ENCODE assay signal across 1 cellular context in the genomic region with DNA sequence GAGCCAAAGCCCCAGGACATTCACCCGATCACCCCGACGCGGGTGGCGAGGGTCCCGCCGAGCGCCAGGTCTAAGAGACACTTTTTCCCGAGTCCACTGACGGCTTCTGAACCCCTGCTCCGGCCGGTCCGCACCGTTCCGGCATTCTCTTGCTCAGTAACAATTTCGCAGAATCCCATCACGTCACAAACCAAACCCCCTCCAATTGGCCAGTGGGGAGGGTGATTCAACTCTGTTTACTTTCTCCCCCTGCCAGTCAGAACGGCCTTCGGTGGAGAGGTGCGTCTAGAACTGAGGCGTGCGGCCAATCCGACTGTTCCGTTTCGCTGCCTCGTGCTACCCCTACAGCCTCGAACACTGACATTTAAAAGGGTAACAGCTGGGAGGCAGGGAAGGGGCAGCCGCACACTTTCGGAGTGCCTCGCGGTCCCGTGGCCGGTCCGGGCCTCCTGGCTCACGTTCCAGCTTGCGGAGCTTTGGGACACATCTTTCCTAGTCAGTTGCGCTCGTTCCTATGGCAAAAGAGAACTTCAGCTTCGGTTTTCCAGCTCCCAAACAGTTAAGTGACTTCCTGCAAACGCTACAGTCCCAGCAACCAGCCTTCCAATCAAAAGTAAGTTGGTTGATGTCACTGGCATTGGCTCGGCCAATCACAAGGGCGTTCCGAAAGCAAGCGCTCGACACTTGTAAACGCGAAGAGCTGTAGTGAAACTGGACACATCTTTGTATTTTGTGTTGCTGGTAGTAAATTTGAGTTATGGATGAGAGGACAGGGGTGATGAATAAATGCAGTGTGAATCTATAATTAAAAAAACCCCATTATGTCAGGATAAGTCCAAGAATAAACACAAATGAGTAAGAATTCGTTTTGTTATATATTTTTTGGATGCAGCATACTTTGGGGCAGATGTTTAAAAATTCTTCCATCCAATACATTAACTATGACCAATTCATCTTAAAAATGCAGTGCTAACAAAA.
TF ChIP-seq lines count a peak whose summit lies in the region.

Gene KLF9, minus strand, starts transcription at position 860 of the 978 bp plus-strand sequence. CDS start 1,294 bp downstream, outside the sequence.

TF ChIP-seq in HepG2, 621 proteins besides CTCF, POLR2A, EP300 and RAD21 (continued from another document):
- TF ChIP-seq, protein P1, sequence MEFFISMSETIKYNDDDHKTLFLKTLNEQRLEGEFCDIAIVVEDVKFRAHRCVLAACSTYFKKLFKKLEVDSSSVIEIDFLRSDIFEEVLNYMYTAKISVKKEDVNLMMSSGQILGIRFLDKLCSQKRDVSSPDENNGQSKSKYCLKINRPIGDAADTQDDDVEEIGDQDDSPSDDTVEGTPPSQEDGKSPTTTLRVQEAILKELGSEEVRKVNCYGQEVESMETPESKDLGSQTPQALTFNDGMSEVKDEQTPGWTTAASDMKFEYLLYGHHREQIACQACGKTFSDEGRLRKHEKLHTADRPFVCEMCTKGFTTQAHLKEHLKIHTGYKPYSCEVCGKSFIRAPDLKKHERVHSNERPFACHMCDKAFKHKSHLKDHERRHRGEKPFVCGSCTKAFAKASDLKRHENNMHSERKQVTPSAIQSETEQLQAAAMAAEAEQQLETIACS (CRISPR knock-in tag; IDR thresholded peaks at IDR 0.05): no peak
- no peak for TF ChIP-seq BRD4 (CRISPR knock-in tag; IDR thresholded peaks at IDR 0.05)
- TF ChIP-seq, protein P2, sequence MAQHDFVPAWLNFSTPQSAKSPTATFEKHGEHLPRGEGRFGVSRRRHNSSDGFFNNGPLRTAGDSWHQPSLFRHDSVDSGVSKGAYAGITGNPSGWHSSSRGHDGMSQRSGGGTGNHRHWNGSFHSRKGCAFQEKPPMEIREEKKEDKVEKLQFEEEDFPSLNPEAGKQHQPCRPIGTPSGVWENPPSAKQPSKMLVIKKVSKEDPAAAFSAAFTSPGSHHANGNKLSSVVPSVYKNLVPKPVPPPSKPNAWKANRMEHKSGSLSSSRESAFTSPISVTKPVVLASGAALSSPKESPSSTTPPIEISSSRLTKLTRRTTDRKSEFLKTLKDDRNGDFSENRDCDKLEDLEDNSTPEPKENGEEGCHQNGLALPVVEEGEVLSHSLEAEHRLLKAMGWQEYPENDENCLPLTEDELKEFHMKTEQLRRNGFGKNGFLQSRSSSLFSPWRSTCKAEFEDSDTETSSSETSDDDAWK (CRISPR knock-in tag; IDR thresholded peaks at IDR 0.05): no peak
- no peak for TF ChIP-seq ZBTB7B (CRISPR knock-in tag; IDR thresholded peaks at IDR 0.05)
- TF ChIP-seq, protein P3, sequence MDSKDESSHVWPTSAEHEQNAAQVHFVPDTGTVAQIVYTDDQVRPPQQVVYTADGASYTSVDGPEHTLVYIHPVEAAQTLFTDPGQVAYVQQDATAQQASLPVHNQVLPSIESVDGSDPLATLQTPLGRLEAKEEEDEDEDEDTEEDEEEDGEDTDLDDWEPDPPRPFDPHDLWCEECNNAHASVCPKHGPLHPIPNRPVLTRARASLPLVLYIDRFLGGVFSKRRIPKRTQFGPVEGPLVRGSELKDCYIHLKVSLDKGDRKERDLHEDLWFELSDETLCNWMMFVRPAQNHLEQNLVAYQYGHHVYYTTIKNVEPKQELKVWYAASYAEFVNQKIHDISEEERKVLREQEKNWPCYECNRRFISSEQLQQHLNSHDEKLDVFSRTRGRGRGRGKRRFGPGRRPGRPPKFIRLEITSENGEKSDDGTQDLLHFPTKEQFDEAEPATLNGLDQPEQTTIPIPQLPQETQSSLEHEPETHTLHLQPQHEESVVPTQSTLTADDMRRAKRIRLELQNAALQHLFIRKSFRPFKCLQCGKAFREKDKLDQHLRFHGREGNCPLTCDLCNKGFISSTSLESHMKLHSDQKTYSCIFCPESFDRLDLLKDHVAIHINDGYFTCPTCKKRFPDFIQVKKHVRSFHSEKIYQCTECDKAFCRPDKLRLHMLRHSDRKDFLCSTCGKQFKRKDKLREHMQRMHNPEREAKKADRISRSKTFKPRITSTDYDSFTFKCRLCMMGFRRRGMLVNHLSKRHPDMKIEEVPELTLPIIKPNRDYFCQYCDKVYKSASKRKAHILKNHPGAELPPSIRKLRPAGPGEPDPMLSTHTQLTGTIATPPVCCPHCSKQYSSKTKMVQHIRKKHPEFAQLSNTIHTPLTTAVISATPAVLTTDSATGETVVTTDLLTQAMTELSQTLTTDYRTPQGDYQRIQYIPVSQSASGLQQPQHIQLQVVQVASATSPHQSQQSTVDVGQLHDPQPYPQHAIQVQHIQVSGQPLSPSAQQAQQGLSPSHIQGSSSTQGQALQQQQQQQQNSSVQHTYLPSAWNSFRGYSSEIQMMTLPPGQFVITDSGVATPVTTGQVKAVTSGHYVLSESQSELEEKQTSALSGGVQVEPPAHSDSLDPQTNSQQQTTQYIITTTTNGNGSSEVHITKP (CRISPR knock-in tag; IDR thresholded peaks at IDR 0.05; ENCODE audit: low read depth): peak; percentile 77
- TF ChIP-seq PPARG (CRISPR knock-in tag; conservative IDR thresholded peaks at IDR 0.05): peak; percentile 32; the same call in 1 of the 2 replicates
- TF ChIP-seq SOX13 (IDR thresholded peaks at IDR 0.05): 0 out of 2 replicates have a peak, but pooled peaks have one; percentile 4
- TF ChIP-seq SOX13 (CRISPR knock-in tag; conservative IDR thresholded peaks at IDR 0.05 in 1 of 2, IDR thresholded peaks at IDR 0.05 in 1 of 2): peak in 1 of 2 experiments; percentile 40; a peak in 1 of 4 replicates
- TF ChIP-seq POLR2AphosphoS5 (IDR thresholded peaks at IDR 0.05; ENCODE audit: low read depth, low read length): peak; percentile 64
- TF ChIP-seq FOXA3 (CRISPR knock-in tag; IDR thresholded peaks at IDR 0.05): peak; percentile 86
- no peak for TF ChIP-seq ZNF720 (CRISPR knock-in tag; IDR thresholded peaks at IDR 0.05)
- TF ChIP-seq STAG1 (CRISPR knock-in tag; IDR thresholded peaks at IDR 0.05): no peak
- no peak for TF ChIP-seq MAFK (conservative IDR thresholded peaks at IDR 0.05 in 1 of 2, IDR thresholded peaks at IDR 0.05 in 1 of 2; ENCODE audit: low read length in 2 of 2)
- peak; percentile 29 for TF ChIP-seq BCL6 (CRISPR knock-in tag; IDR thresholded peaks at IDR 0.05)
- TF ChIP-seq MIER2 (CRISPR knock-in tag; IDR thresholded peaks at IDR 0.05): no peak
- peak; percentile 67; the same call in 1 of the 2 replicates for TF ChIP-seq SIN3A (IDR thresholded peaks at IDR 0.05; ENCODE audit: borderline replicate concordance, low read depth, low read length)
- TF ChIP-seq, protein P4, sequence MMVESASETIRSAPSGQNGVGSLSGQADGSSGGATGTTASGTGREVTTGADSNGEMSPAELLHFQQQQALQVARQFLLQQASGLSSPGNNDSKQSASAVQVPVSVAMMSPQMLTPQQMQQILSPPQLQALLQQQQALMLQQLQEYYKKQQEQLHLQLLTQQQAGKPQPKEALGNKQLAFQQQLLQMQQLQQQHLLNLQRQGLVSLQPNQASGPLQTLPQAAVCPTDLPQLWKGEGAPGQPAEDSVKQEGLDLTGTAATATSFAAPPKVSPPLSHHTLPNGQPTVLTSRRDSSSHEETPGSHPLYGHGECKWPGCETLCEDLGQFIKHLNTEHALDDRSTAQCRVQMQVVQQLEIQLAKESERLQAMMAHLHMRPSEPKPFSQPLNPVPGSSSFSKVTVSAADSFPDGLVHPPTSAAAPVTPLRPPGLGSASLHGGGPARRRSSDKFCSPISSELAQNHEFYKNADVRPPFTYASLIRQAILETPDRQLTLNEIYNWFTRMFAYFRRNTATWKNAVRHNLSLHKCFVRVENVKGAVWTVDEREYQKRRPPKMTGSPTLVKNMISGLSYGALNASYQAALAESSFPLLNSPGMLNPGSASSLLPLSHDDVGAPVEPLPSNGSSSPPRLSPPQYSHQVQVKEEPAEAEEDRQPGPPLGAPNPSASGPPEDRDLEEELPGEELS (CRISPR knock-in tag; IDR thresholded peaks at IDR 0.05): no peak; the same call in 1 of the 2 replicates
- TF ChIP-seq HNRNPH1 (optimal IDR thresholded peaks at IDR 0.05; ENCODE audit: low read depth, low read length): no peak
- no peak for TF ChIP-seq PAX8 (CRISPR knock-in tag; IDR thresholded peaks at IDR 0.05; ENCODE audit: borderline replicate concordance)
- TF ChIP-seq, protein P5, sequence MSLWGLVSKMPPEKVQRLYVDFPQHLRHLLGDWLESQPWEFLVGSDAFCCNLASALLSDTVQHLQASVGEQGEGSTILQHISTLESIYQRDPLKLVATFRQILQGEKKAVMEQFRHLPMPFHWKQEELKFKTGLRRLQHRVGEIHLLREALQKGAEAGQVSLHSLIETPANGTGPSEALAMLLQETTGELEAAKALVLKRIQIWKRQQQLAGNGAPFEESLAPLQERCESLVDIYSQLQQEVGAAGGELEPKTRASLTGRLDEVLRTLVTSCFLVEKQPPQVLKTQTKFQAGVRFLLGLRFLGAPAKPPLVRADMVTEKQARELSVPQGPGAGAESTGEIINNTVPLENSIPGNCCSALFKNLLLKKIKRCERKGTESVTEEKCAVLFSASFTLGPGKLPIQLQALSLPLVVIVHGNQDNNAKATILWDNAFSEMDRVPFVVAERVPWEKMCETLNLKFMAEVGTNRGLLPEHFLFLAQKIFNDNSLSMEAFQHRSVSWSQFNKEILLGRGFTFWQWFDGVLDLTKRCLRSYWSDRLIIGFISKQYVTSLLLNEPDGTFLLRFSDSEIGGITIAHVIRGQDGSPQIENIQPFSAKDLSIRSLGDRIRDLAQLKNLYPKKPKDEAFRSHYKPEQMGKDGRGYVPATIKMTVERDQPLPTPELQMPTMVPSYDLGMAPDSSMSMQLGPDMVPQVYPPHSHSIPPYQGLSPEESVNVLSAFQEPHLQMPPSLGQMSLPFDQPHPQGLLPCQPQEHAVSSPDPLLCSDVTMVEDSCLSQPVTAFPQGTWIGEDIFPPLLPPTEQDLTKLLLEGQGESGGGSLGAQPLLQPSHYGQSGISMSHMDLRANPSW (CRISPR knock-in tag; IDR thresholded peaks at IDR 0.05; ENCODE audit: borderline replicate concordance): no peak
- TF ChIP-seq ZNF598 (CRISPR knock-in tag; IDR thresholded peaks at IDR 0.05; ENCODE audit: borderline replicate concordance): no peak
- peak; percentile 90; the same call in 1 of the 2 replicates for TF ChIP-seq KLF6 (CRISPR knock-in tag; IDR thresholded peaks at IDR 0.05)
- peak; percentile 42; the same call in 1 of the 2 replicates for TF ChIP-seq ZNF790 (CRISPR knock-in tag; IDR thresholded peaks at IDR 0.05; ENCODE audit: borderline replicate concordance)
- no peak for TF ChIP-seq ZEB1 (IDR thresholded peaks at IDR 0.05; ENCODE audit: insufficient replicate concordance, low read depth)
- TF ChIP-seq PHF5A (CRISPR knock-in tag; IDR thresholded peaks at IDR 0.05; ENCODE audit: low read depth, unreplicated experiment): no peak
- TF ChIP-seq, protein P6, sequence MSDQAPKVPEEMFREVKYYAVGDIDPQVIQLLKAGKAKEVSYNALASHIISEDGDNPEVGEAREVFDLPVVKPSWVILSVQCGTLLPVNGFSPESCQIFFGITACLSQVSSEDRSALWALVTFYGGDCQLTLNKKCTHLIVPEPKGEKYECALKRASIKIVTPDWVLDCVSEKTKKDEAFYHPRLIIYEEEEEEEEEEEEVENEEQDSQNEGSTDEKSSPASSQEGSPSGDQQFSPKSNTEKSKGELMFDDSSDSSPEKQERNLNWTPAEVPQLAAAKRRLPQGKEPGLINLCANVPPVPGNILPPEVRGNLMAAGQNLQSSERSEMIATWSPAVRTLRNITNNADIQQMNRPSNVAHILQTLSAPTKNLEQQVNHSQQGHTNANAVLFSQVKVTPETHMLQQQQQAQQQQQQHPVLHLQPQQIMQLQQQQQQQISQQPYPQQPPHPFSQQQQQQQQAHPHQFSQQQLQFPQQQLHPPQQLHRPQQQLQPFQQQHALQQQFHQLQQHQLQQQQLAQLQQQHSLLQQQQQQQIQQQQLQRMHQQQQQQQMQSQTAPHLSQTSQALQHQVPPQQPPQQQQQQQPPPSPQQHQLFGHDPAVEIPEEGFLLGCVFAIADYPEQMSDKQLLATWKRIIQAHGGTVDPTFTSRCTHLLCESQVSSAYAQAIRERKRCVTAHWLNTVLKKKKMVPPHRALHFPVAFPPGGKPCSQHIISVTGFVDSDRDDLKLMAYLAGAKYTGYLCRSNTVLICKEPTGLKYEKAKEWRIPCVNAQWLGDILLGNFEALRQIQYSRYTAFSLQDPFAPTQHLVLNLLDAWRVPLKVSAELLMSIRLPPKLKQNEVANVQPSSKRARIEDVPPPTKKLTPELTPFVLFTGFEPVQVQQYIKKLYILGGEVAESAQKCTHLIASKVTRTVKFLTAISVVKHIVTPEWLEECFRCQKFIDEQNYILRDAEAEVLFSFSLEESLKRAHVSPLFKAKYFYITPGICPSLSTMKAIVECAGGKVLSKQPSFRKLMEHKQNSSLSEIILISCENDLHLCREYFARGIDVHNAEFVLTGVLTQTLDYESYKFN (CRISPR knock-in tag; conservative IDR thresholded peaks at IDR 0.05): peak; percentile 54
- TF ChIP-seq TP53 (CRISPR knock-in tag; conservative IDR thresholded peaks at IDR 0.05): no peak
- no peak for TF ChIP-seq DPF2 (CRISPR knock-in tag; IDR thresholded peaks at IDR 0.05; ENCODE audit: borderline replicate concordance, low read depth)
TF ChIP-seq in HepG2: peak in this region for 278.
